In genomic region chr1:109162626-109163025, GRCh38 we compare ENCODE assay signal across 1 cellular context.
TF ChIP-seq lines count a peak whose summit lies in the region.

No MANE protein-coding gene starts in this region.

TF ChIP-seq in WTC11, 78 proteins besides CTCF, POLR2A, EP300 and RAD21:
- no peak for TF ChIP-seq ZSCAN18 (CRISPR knock-in tag; IDR thresholded peaks at IDR 0.05)
- no peak for TF ChIP-seq ATF1 (CRISPR knock-in tag; IDR thresholded peaks at IDR 0.05)
- no peak for TF ChIP-seq IRF1 (CRISPR knock-in tag; IDR thresholded peaks at IDR 0.05)
- TF ChIP-seq ZNF263 (CRISPR knock-in tag; IDR thresholded peaks at IDR 0.05; ENCODE audit: low read depth): no peak
- no peak for TF ChIP-seq FOXP1 (CRISPR knock-in tag; IDR thresholded peaks at IDR 0.05; ENCODE audit: borderline replicate concordance)
- no peak for TF ChIP-seq CDX4 (CRISPR knock-in tag; IDR thresholded peaks at IDR 0.05; ENCODE audit: borderline replicate concordance)
- no peak for TF ChIP-seq ZNF121 (CRISPR knock-in tag; IDR thresholded peaks at IDR 0.05)
- no peak for TF ChIP-seq NFYB (CRISPR knock-in tag; conservative IDR thresholded peaks at IDR 0.05; ENCODE audit: low read depth)
- no peak for TF ChIP-seq MLX (CRISPR knock-in tag; IDR thresholded peaks at IDR 0.05)
